ENCODE assay signal across 9 cellular contexts in the genomic region with DNA sequence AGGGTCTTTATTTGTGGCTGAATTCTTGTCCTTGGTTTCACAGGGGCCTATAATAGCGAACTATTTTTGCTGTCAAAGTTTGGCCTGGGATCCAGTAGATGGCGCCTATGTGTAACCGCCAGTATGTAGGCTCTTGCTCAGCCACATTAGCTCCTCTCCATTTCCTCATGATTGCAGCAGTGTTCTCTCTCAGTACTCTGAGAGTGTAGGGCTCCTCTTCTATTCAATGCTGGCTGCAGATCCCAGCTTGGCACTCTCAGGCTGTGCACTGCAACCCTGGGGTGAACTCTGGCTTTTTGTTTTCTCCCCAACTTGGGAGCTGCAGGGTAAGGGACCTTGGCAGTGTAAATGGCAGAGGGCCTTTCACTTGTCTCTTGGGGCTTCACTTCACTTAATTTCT.
A peak's percentile ranks its signal among the peaks of the same experiment; 100 is the strongest.
DNase-seq lines count a peak whose midpoint lies in the region; ATAC-seq, FAIRE-seq and TF ChIP-seq lines count a peak whose summit lies in the region.
"Had no signal": no experiment of that assay in that cellular context is flagged by ENCODE, and none has a peak within 500 bp of the region (broad histone marks: within the 10 kb centered on the region; RNA-seq: fewer than 3 reads in every experiment).

No MANE protein-coding gene starts in this region.

- TF ChIP-seq CTCF in coronary artery (IDR thresholded peaks at IDR 0.05): no peak

- H3K4me3 ChIP-seq in adipocyte (ENCODE audit: low read length): no peak overlapping the region
- no peak overlapping the region for H3K4me3 ChIP-seq in coronary artery

- no peak for TF ChIP-seq POLR2A in GM12891 (IDR thresholded peaks at IDR 0.05; ENCODE audit: low read depth, low read length)

- H3K27ac ChIP-seq in coronary artery: no peak overlapping the region

- no peaks in the 10 kb centered on the region for H3K27me3 ChIP-seq in adipocyte (replicated peaks; ENCODE audit: control insufficient read depth, insufficient read depth, low read length)

- no peak overlapping the region for H3K9ac ChIP-seq in adipocyte (ENCODE audit: low read length)

- peaks cover 6% of the 10 kb centered on the region for H3K9me3 ChIP-seq in adipocyte (ENCODE audit: control insufficient read depth, low read length)

- peak; percentile 65 for ATAC-seq in HG02759 (IDR thresholded peaks at IDR 0.05; ENCODE audit: unreplicated experiment)

- DNase-seq in AG08396 (ENCODE audit: low spot score) (peak; percentile 48), GM12891 (ENCODE audit: insufficient read length, low spot score) (peak; percentile 15), NCI-H1694 (lab: John Stamatoyannopoulos, UW) (peak; percentile 26), adipocyte (ENCODE audit: low read depth) (peak; percentile 77), iPS-NIHi7 (ENCODE audit: extremely low spot score) (peak; percentile 67), DMS153 treated with DMSO at 0.1 percent for 48 hours (lab: John Stamatoyannopoulos, UW; ENCODE audit: unreplicated experiment) (no peak), coronary artery (ENCODE audit: low spot score) (no peak)

- peak; percentile 84 for FAIRE-seq in GM12891 (lab: Jason Lieb, UNC)
- FAIRE-seq: islet of Langerhans had no signal

- H3K36me3 ChIP-seq in adipocyte (ENCODE audit: control insufficient read depth, insufficient read depth, low read length, severe bottlenecking): no peaks in the 10 kb centered on the region

- H3K4me1 ChIP-seq in adipocyte (ENCODE audit: control insufficient read depth, insufficient read depth, low read length): peaks cover 9% of the 10 kb centered on the region

TF ChIP-seq in GM12891, 5 proteins besides CTCF, POLR2A, EP300 and RAD21:
- TF ChIP-seq POU2F2 (IDR thresholded peaks at IDR 0.05; ENCODE audit: low read depth, low read length) (no peak), POLR2AphosphoS5 (IDR thresholded peaks at IDR 0.05; ENCODE audit: low read depth, low read length) (no peak), TAF1 (IDR thresholded peaks at IDR 0.05; ENCODE audit: low read depth, low read length) (no peak), SPI1 (IDR thresholded peaks at IDR 0.05; ENCODE audit: low read depth, low read length) (no peak), PAX5 (IDR thresholded peaks at IDR 0.05; ENCODE audit: insufficient read depth, low read length, severe bottlenecking) (no peak)

Comparison
In these comparisons a context has a peak if more than half of its experiments do, and no peak if none do; other contexts are left out.
1. DNase-seq: peak in AG08396 (single experiment), GM12891 (single experiment), NCI-H1694 (single experiment), adipocyte (single experiment) and iPS-NIHi7 (single experiment); none in DMS153 treated with DMSO at 0.1 percent for 48 hours (single experiment) and coronary artery (single experiment).